ENCODE assay signal across 13 cellular contexts in the genomic region with DNA sequence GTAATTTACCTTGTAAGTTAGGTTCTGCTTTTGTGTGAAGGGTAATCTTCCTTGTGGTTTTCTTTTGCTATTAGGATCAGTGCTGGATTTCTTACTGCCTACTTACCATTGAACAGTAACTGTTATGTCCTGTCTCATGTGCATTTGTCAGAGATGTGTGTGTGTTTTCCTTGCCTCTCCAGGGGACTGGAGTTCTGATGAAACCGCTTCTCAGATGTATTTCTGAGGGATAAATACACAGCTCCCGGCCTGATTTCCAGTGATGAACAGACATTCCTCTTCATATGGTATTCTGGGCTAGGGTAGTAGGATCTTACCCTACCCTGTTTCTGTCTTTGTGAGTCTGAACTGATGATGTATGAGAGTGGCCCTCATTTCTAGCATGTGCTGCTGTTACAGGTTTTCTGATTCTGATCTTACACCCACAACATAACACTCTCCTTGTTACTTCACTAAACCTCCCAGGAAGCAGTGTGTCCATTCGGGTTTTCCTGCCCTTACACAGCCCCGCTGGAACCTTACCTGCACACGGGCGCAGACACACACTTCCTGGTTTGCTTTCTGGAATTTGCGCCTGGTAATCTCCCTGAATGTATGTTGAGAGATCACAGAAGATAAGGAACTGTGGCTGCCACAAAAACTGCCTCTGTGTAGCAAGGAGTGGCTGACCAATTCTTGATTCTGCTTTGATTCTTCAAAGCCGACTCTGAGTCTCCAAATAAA. TPM values are rescaled to one million over a fixed set of nuclear protein-coding genes. Genes with fewer than 3 reads are reported as not detected.
DNase-seq lines count a peak whose midpoint lies in the region; ATAC-seq, FAIRE-seq and TF ChIP-seq lines count a peak whose summit lies in the region.
"Had no signal": no experiment of that assay in that cellular context is flagged by ENCODE, and none has a peak within 500 bp of the region (broad histone marks: within the 10 kb centered on the region; RNA-seq: fewer than 3 reads in every experiment).

No MANE protein-coding gene starts in this region.

- no peak overlapping the region for H3K4me2 ChIP-seq in K562 (ENCODE audit: insufficient read depth, low read length)
- H3K4me2 ChIP-seq in mesendoderm (ENCODE audit: low read length) = no peak overlapping the region
- H3K4me2 ChIP-seq: BLaER1 had no signal

- BruUV-seq in K562 (replicated peaks; lab: Mats Ljungman, UMichigan) = no TSS peak

- no peak for TF ChIP-seq EP300 in K562 (IDR thresholded peaks at IDR 0.05; ENCODE audit: low read length)

- H2BK5ac ChIP-seq in mesendoderm (ENCODE audit: low read length) = no peak overlapping the region

- peak; percentile 71 for FAIRE-seq in K562 (lab: Jason Lieb, UNC)
- FAIRE-seq: kidney had no signal

- 78% methylated on average over 8 of the region's 8 CpGs for WGBS in K562 (ENCODE audit: insufficient coverage, low coverage, missing lambda C conversion rate)
- no CpG with 5 or more reads among the region's 8 CpGs for WGBS in mesendoderm (ENCODE audit: extremely low coverage, insufficient coverage, low lambda C conversion rate)

- peaks cover 11% of the 10 kb centered on the region for H3K79me1 ChIP-seq in mesendoderm (ENCODE audit: low read length)

- TF ChIP-seq POLR2A in K562 (conservative IDR thresholded peaks at IDR 0.05) = no peak

- no peak overlapping the region for H3K9ac ChIP-seq in K562 (ENCODE audit: insufficient read depth in 1 of 2, low read depth in 2 of 2, low read length in 2 of 2)
- no peak overlapping the region for H3K9ac ChIP-seq in mesendoderm (ENCODE audit: low read length)
- H3K9ac ChIP-seq: BLaER1 had no signal

- H3K4me1 ChIP-seq in K562 (replicated peaks in 1 of 2; ENCODE audit: control insufficient read depth in 2 of 2, insufficient read depth in 2 of 2, low read length in 2 of 2) = peaks cover 4 to 6% of the 10 kb centered on the region in 2 experiments; a peak in 3 of 5 replicates
- no peaks in the 10 kb centered on the region for H3K4me1 ChIP-seq in mesendoderm (ENCODE audit: control insufficient read depth, low read depth, low read length)
- H3K4me1 ChIP-seq: BLaER1, uterus had no signal

- no peak overlapping the region for H4K5ac ChIP-seq in mesendoderm (ENCODE audit: low read length)

- in situ Hi-C loops in K562 (cut with MboI) = no loop called here

- DNase-seq in HT-29 (ENCODE audit: low spot score) (peak; percentile 77), K562 (ENCODE audit: extremely low read depth in 1 of 4, low spot score in 3 of 4) (no peak), mesendoderm (peak; percentile 34), HPDE6-E6E7 (ENCODE audit: extremely low spot score) (no peak)
- DNase-seq: kidney, NCI-H187 treated with DMSO at 0.1 percent for 48 hours, uterus had no signal

- no peak overlapping the region for H3K56ac ChIP-seq in mesendoderm (ENCODE audit: low read length)

- peaks cover 21% of the 10 kb centered on the region for H3K9me3 ChIP-seq in K562 (replicated peaks; ENCODE audit: control insufficient read depth, insufficient read depth, low read depth, low read length)
- H3K9me3 ChIP-seq: uterus had no signal

- TF ChIP-seq RAD21 in K562 (CRISPR knock-in tag; conservative IDR thresholded peaks at IDR 0.05 in 1 of 2, IDR thresholded peaks at IDR 0.05 in 1 of 2) = no peak

- intact Hi-C loops in K562 (cut with micrococcal nuclease) = no loop called here

- ATAC-seq in K562 (peak; percentile 39), GM18867 (IDR thresholded peaks at IDR 0.05; ENCODE audit: unreplicated experiment) (no peak), HG03571 (IDR thresholded peaks at IDR 0.05; ENCODE audit: unreplicated experiment) (no peak), HG02852 (IDR thresholded peaks at IDR 0.05; ENCODE audit: unreplicated experiment) (no peak)

- H2BK120ac ChIP-seq in mesendoderm (ENCODE audit: low read depth, low read length) = no peak overlapping the region

- peak overlapping the region; percentile 68 for H3K27ac ChIP-seq in C4-2B
- H3K27ac ChIP-seq in K562 (ENCODE audit: extremely low read depth, low read depth, low read length) = no peak overlapping the region
- H3K27ac ChIP-seq in mesendoderm (ENCODE audit: low read depth, low read length) = no peak overlapping the region
- H3K27ac ChIP-seq: BLaER1, HL-60, uterus had no signal

- H3K79me2 ChIP-seq in K562 (ENCODE audit: control insufficient read depth, insufficient read depth, low read length) (peaks cover 92% of the 10 kb centered on the region), mesendoderm (ENCODE audit: control insufficient read depth, insufficient read depth, low read length) (peaks cover 61% of the 10 kb centered on the region)

- CTCF ChIA-PET in K562 (lab: Yijun Ruan, JAX; ENCODE audit: low intra/inter-chr PET ratio) = no interaction called here

- H4K8ac ChIP-seq in mesendoderm (ENCODE audit: low read depth, low read length) = no peak overlapping the region

- H2BK15ac ChIP-seq in mesendoderm (replicated peaks; ENCODE audit: low read depth) = no peak overlapping the region

- H2AFZ ChIP-seq in K562 (ENCODE audit: low read depth, low read length) = no peak overlapping the region

- H3K23ac ChIP-seq in mesendoderm (ENCODE audit: low read length) = no peak overlapping the region

- no peaks in the 10 kb centered on the region for H3K9me1 ChIP-seq in K562 (ENCODE audit: control insufficient read depth, insufficient read depth, low read length)

- H4K20me1 ChIP-seq in K562 (replicated peaks; ENCODE audit: control insufficient read depth, insufficient read depth, low read length) = no peaks in the 10 kb centered on the region

- no peak overlapping the region for H3K4me3 ChIP-seq in K562
- no peak overlapping the region for H3K4me3 ChIP-seq in mesendoderm (ENCODE audit: low read length)
- H3K4me3 ChIP-seq: BLaER1, uterus had no signal

- TF ChIP-seq CTCF in C4-2B (conservative IDR thresholded peaks at IDR 0.05) (no peak), K562 (IDR thresholded peaks at IDR 0.05 in 2 of 3, conservative IDR thresholded peaks at IDR 0.05 in 1 of 3; ENCODE audit: insufficient read depth in 2 of 3, low read depth in 1 of 3, low read length in 3 of 3) (no peak)

- POLR2A ChIA-PET in K562 (lab: Yijun Ruan, JAX) = no interaction called here

- H3K4ac ChIP-seq in mesendoderm (ENCODE audit: low read depth, low read length) = no peak overlapping the region

- H2AK5ac ChIP-seq in mesendoderm (ENCODE audit: low read length) = no peak overlapping the region

- peaks cover 59% of the 10 kb centered on the region for H3K36me3 ChIP-seq in K562 (ENCODE audit: control insufficient read depth, insufficient read depth, low read length)
- no peaks in the 10 kb centered on the region for H3K36me3 ChIP-seq in mesendoderm (ENCODE audit: control insufficient read depth, insufficient read depth, low read length)
- H3K36me3 ChIP-seq: uterus had no signal

- H3K27me3 ChIP-seq in K562 (ENCODE audit: control insufficient read depth in 2 of 2, insufficient read depth in 2 of 2, low read length in 2 of 2) = no peaks in the 10 kb centered on the region
- H3K27me3 ChIP-seq in mesendoderm (ENCODE audit: insufficient read depth, low read length, poor library complexity) = no peaks in the 10 kb centered on the region
- H3K27me3 ChIP-seq: BLaER1, uterus had no signal

- H3K18ac ChIP-seq in mesendoderm (ENCODE audit: low read length) = no peak overlapping the region

RNA-seq across cellular contexts. Expression of a gene that starts 14.7 kb away (rescaled TPM):
- 26.8 and 29.5 TPM in 2 replicates for total RNA-seq in HT-29 (2014; rRNA removed; shearing (Covaris generic))
- 19.6 and 55.8 TPM in 2 replicates for total RNA-seq in K562 (2011; cell fraction: chromatin; rRNA removed; ENCODE audit: low replicate concordance)
- total RNA-seq in K562 (2011; cell fraction: nucleolus; rRNA removed) = 12.2 and 16.4 TPM in 2 replicates
- total RNA-seq in K562 (2011; cell fraction: nucleoplasm; rRNA removed) = 19.9 and 25.7 TPM in 2 replicates
- total RNA-seq in K562 (2014; rRNA removed) (19.8 and 24.6 TPM in 2 replicates), K562 (2014; rRNA removed; fragmentation: Illumina TruSeq; extraction: Trizol) (35.9 and 39.9 TPM in 2 replicates), K562 (2015; rRNA removed; fragmentation: Illumina TruSeq; extraction: Trizol) (35.7 and 35.8 TPM in 2 replicates), K562 (2021) (72.4 and 72.7 TPM in 2 replicates)
- polyA plus RNA-seq in K562 (2011; rRNA removed) (56.4 and 61.8 TPM in 2 replicates), K562 (2014; fragmentation: Illumina TruSeq; extraction: Trizol) (58.7 and 68.4 TPM in 2 replicates), K562 (2014; fragmentation: Nextera tagmentation; extraction: Ambion mirVana) (10 to 100 TPM; 13.2 to 18.6 TPM), K562 (2014; rRNA removed) (26.6 and 26.7 TPM in 2 replicates)
- 23.9 and 40.1 TPM in 2 replicates for polyA plus RNA-seq in K562 (2011; cell fraction: cytosol; rRNA removed)
- polyA plus RNA-seq in K562 (2011; cell fraction: nucleus; rRNA removed) = 11.1 and 11.9 TPM in 2 replicates
- polyA plus RNA-seq in K562 (2012) = 35.3 and 75.5 TPM in 2 replicates
- 183 and 200 TPM in 2 replicates for polyA minus RNA-seq in K562 (2011; rRNA and poly(A)+ RNA removed)
- 88.9 and 95.5 TPM in 2 replicates for polyA minus RNA-seq in K562 (2011; cell fraction: cytosol; rRNA and poly(A)+ RNA removed)
- polyA minus RNA-seq in K562 (2011; cell fraction: nucleus; rRNA and poly(A)+ RNA removed) = 3.8 and 14.6 TPM in 2 replicates
- polyA plus RNA-seq in mesendoderm (2013, experiment 1 of 2) = 31.8 TPM
- polyA plus RNA-seq in mesendoderm (2013, experiment 2 of 2) = 30.1 TPM

RNA-seq across cellular contexts. Expression of a gene that starts 42.2 kb away (rescaled TPM):
- 16.7 and 19.7 TPM in 2 replicates for total RNA-seq in HT-29 (2014; rRNA removed; shearing (Covaris generic))
- total RNA-seq in K562 (2011; cell fraction: chromatin; rRNA removed; ENCODE audit: low replicate concordance) = 18.2 and 25.3 TPM in 2 replicates
- 11.8 and 13.8 TPM in 2 replicates for total RNA-seq in K562 (2011; cell fraction: nucleolus; rRNA removed)
- 18.2 and 21.2 TPM in 2 replicates for total RNA-seq in K562 (2011; cell fraction: nucleoplasm; rRNA removed)
- total RNA-seq in K562 (2014; rRNA removed) (23.8 and 25.8 TPM in 2 replicates), K562 (2014; rRNA removed; fragmentation: Illumina TruSeq; extraction: Trizol) (27.0 and 34.2 TPM in 2 replicates), K562 (2015; rRNA removed; fragmentation: Illumina TruSeq; extraction: Trizol) (23.8 and 25.2 TPM in 2 replicates), K562 (2021) (22.5 and 26.9 TPM in 2 replicates)
- polyA plus RNA-seq in K562 (2011; rRNA removed) (25.4 and 36.3 TPM in 2 replicates), K562 (2014; fragmentation: Illumina TruSeq; extraction: Trizol) (25.9 and 28.4 TPM in 2 replicates), K562 (2014; fragmentation: Nextera tagmentation; extraction: Ambion mirVana) (1 to 10 TPM; 3.7 to 5.1 TPM), K562 (2014; rRNA removed) (25.9 and 30.8 TPM in 2 replicates)
- polyA plus RNA-seq in K562 (2011; cell fraction: cytosol; rRNA removed) = 9.4 and 18.2 TPM in 2 replicates
- 6.7 and 9.6 TPM in 2 replicates for polyA plus RNA-seq in K562 (2011; cell fraction: nucleus; rRNA removed)
- 17.7 and 22.1 TPM in 2 replicates for polyA plus RNA-seq in K562 (2012)
- 21.7 and 23.7 TPM in 2 replicates for polyA minus RNA-seq in K562 (2011; rRNA and poly(A)+ RNA removed)
- polyA minus RNA-seq in K562 (2011; cell fraction: cytosol; rRNA and poly(A)+ RNA removed) = 14.7 and 17.2 TPM in 2 replicates
- polyA minus RNA-seq in K562 (2011; cell fraction: nucleus; rRNA and poly(A)+ RNA removed) = 3.1 and 6.8 TPM in 2 replicates
- 9.4 TPM for polyA plus RNA-seq in mesendoderm (2013, experiment 1 of 2)
- polyA plus RNA-seq in mesendoderm (2013, experiment 2 of 2) = 10.0 TPM

RNA-seq across cellular contexts. Expression of a gene that starts 42.3 kb away (rescaled TPM):
- total RNA-seq in HT-29 (2014; rRNA removed; shearing (Covaris generic)) = 0.15 and 0.52 TPM in 2 replicates
- total RNA-seq in K562 (2011; cell fraction: chromatin; rRNA removed; ENCODE audit: low replicate concordance) = 0.25 and 0.97 TPM in 2 replicates
- 0.50 and 0.53 TPM in 2 replicates for total RNA-seq in K562 (2011; cell fraction: nucleolus; rRNA removed)
- total RNA-seq in K562 (2011; cell fraction: nucleoplasm; rRNA removed) = 0.51 and 1.8 TPM in 2 replicates
- total RNA-seq in K562 (2014; rRNA removed) = 2.5 and 3.1 TPM in 2 replicates
- 4.1 and 4.3 TPM in 2 replicates for total RNA-seq in K562 (2014; rRNA removed; fragmentation: Illumina TruSeq; extraction: Trizol)
- 4.5 TPM in 2 replicates for total RNA-seq in K562 (2015; rRNA removed; fragmentation: Illumina TruSeq; extraction: Trizol)
- total RNA-seq in K562 (2021) = 2.3 and 2.5 TPM in 2 replicates
- polyA plus RNA-seq in K562 (2011; rRNA removed) = 2.7 and 4.2 TPM in 2 replicates
- 1.1 and 1.5 TPM in 2 replicates for polyA plus RNA-seq in K562 (2011; cell fraction: cytosol; rRNA removed)
- 0.35 and 0.36 TPM in 2 replicates for polyA plus RNA-seq in K562 (2011; cell fraction: nucleus; rRNA removed)
- polyA plus RNA-seq in K562 (2012) = 3.2 and 3.6 TPM in 2 replicates
- polyA plus RNA-seq in K562 (2014; fragmentation: Illumina TruSeq; extraction: Trizol) = 3.7 and 3.8 TPM in 2 replicates
- 1 to 10 TPM; 3.4 to 4.2 TPM for polyA plus RNA-seq in K562 (2014; fragmentation: Nextera tagmentation; extraction: Ambion mirVana)
- polyA plus RNA-seq in K562 (2014; rRNA removed) = 3.1 and 3.5 TPM in 2 replicates
- 1.9 and 2.1 TPM in 2 replicates for polyA minus RNA-seq in K562 (2011; rRNA and poly(A)+ RNA removed)
- polyA minus RNA-seq in K562 (2011; cell fraction: cytosol; rRNA and poly(A)+ RNA removed) = 1.6 TPM in 1 of 2 replicates, not detected in the other
- 0.40 and 0.44 TPM in 2 replicates for polyA minus RNA-seq in K562 (2011; cell fraction: nucleus; rRNA and poly(A)+ RNA removed)
- polyA plus RNA-seq in mesendoderm (2013, experiment 1 of 2) = 0.87 TPM
- polyA plus RNA-seq in mesendoderm (2013, experiment 2 of 2) = 0.81 TPM

Comparison
In these comparisons a context has a peak if more than half of its experiments do, and no peak if none do; other contexts are left out.
1. DNase-seq: peak in HT-29 (single experiment) and mesendoderm (single experiment); none in K562 (0 of 4) and HPDE6-E6E7 (single experiment).